17 cellular contexts compared by ENCODE assay signal in genomic region chr7:111788426-111788825, GRCh38.
DNase-seq lines count a peak whose midpoint lies in the region; ATAC-seq and TF ChIP-seq lines count a peak whose summit lies in the region.
"Had no signal": no experiment of that assay in that cellular context is flagged by ENCODE, and none has a peak within 500 bp of the region (broad histone marks: within the 10 kb centered on the region; RNA-seq: fewer than 3 reads in every experiment).

No MANE protein-coding gene starts in this region.

- no peak overlapping the region for H3K4me3 Mint-ChIP-seq in WTC11
- H3K4me3 Mint-ChIP-seq in CD14-positive monocyte: no peak overlapping the region
- H3K4me3 Mint-ChIP-seq in T-helper 2 cell treated with Interferon-gamma antibody and Interleukin-4, amounts not matched to agents 5 μg/mL and 100 μg/mL, for 36 hours: no peak overlapping the region
- H3K4me3 Mint-ChIP-seq: activated CD8-positive, alpha-beta T cell treated with anti-CD3 and anti-CD28 coated beads for 36 hours; activated naive CD8-positive, alpha-beta T cell treated with anti-CD3 and anti-CD28 coated beads for 36 hours; activated T-cell treated with anti-CD3 and anti-CD28 coated beads, Interleukin-2, amount 50 U/mL, for 72 hours; CD8-positive, alpha-beta memory T cell had no signal

- H3K36me3 Mint-ChIP-seq in WTC11 (peaks cover 12% of the 10 kb centered on the region), CD14-positive monocyte (no peaks in the 10 kb centered on the region)
- no peaks in the 10 kb centered on the region for H3K36me3 Mint-ChIP-seq in T-helper 2 cell treated with Interferon-gamma antibody and Interleukin-4, amounts not matched to agents 5 μg/mL and 100 μg/mL, for 36 hours (ENCODE audit: low read depth)
- H3K36me3 Mint-ChIP-seq: activated naive CD8-positive, alpha-beta T cell treated with anti-CD3 and anti-CD28 coated beads for 36 hours; CD8-positive, alpha-beta memory T cell had no signal

- peaks cover 32% of the 10 kb centered on the region for H3K4me1 Mint-ChIP-seq in WTC11
- H3K4me1 Mint-ChIP-seq in CD14-positive monocyte: no peaks in the 10 kb centered on the region
- no peaks in the 10 kb centered on the region for H3K4me1 Mint-ChIP-seq in T-helper 2 cell treated with Interferon-gamma antibody and Interleukin-4, amounts not matched to agents 5 μg/mL and 100 μg/mL, for 36 hours (ENCODE audit: low read depth)
- H3K4me1 Mint-ChIP-seq: activated naive CD8-positive, alpha-beta T cell treated with anti-CD3 and anti-CD28 coated beads for 36 hours; CD8-positive, alpha-beta memory T cell had no signal

- H3K27me3 Mint-ChIP-seq in WTC11 (ENCODE audit: low read depth): no peaks in the 10 kb centered on the region
- H3K27me3 Mint-ChIP-seq in CD14-positive monocyte (ENCODE audit: low read depth in 3 of 3): peaks cover 0 to 2% (median 1%) of the 10 kb centered on the region in 3 donors
- H3K27me3 Mint-ChIP-seq in T-helper 2 cell treated with Interferon-gamma antibody and Interleukin-4, amounts not matched to agents 5 μg/mL and 100 μg/mL, for 36 hours (ENCODE audit: low read depth): peaks cover 4% of the 10 kb centered on the region
- H3K27me3 Mint-ChIP-seq: activated CD8-positive, alpha-beta T cell treated with anti-CD3 and anti-CD28 coated beads for 36 hours had no signal

- TF ChIP-seq CTCF in cardiac muscle cell (IDR thresholded peaks at IDR 0.05; ENCODE audit: low read depth, low read length) (no peak), WTC11 (IDR thresholded peaks at IDR 0.05) (no peak), fibroblast of villous mesenchyme (IDR thresholded peaks at IDR 0.05; ENCODE audit: insufficient read depth, low read depth, low read length) (no peak), CD14-positive monocyte (IDR thresholded peaks at IDR 0.05) (no peak)

- CTCF ChIA-PET in WTC11 (lab: Charles Lee): interaction anchor here (1.1 kb wide), 2 partner anchors 25 to 67 kb away, joined by 3 to 4 read pairs; no protein-coding TSS in a partner anchor

- H3K4me3 ChIP-seq in cardiac muscle cell: no peak overlapping the region
- no peak overlapping the region for H3K4me3 ChIP-seq in fibroblast of villous mesenchyme (ENCODE audit: low read depth, low read length)
- H3K4me3 ChIP-seq in aorta (ENCODE audit: low read length in 2 of 2): no peak overlapping the region

- H3K4me1 ChIP-seq in cardiac muscle cell (ENCODE audit: low read depth): peaks cover 10% of the 10 kb centered on the region
- H3K4me1 ChIP-seq in aorta (ENCODE audit: control insufficient read depth in 1 of 2, insufficient read depth in 2 of 2, low read length in 2 of 2): peaks cover 2 to 6% of the 10 kb centered on the region in 2 donors

- peaks cover 8% of the 10 kb centered on the region for H3K9me3 Mint-ChIP-seq in WTC11
- H3K9me3 Mint-ChIP-seq in CD14-positive monocyte: peaks cover 5 to 17% (median 10%) of the 10 kb centered on the region in 7 donors
- H3K9me3 Mint-ChIP-seq in T-helper 2 cell treated with Interferon-gamma antibody and Interleukin-4, amounts not matched to agents 5 μg/mL and 100 μg/mL, for 36 hours: peaks cover 9% of the 10 kb centered on the region

- POLR2A ChIA-PET in WTC11 (lab: Charles Lee): no interaction called here

- DNase-seq in cardiac muscle cell (ENCODE audit: low read depth in 1 of 2, low spot score in 1 of 2) (peak; percentile 35 to 37), Right ventricle myocardium superior (no peak), WTC11 (ENCODE audit: low spot score) (no peak), fibroblast of villous mesenchyme (ENCODE audit: low read depth) (peak; percentile 21), aorta (no peak), CD14-positive monocyte (ENCODE audit: low spot score) (no peak), GOT3 (lab: John Stamatoyannopoulos, UW) (no peak)
- DNase-seq in T-helper 2 cell treated with Interferon-gamma antibody and Interleukin-4, amounts not matched to agents 5 μg/mL and 100 μg/mL, for 36 hours (ENCODE audit: low spot score): no peak
- DNase-seq: activated CD8-positive, alpha-beta T cell treated with anti-CD3 and anti-CD28 coated beads for 36 hours; activated naive CD8-positive, alpha-beta T cell treated with anti-CD3 and anti-CD28 coated beads for 36 hours; activated T-cell treated with anti-CD3 and anti-CD28 coated beads, Interleukin-2, amount 50 U/mL, for 72 hours; CD8-positive, alpha-beta memory T cell; NCI-H187; NCI-H774; right cardiac atrium; stimulated activated CD4-positive, alpha-beta T cell treated with anti-CD3 and anti-CD28 coated beads, Interleukin-2, amount 100 ng/mL, for 24 hours had no signal

- intact Hi-C loops in Right ventricle myocardium superior (cut with DNase I) (no loop called here), aorta (cut with DNase I) (no loop called here), CD14-positive monocyte (cut with micrococcal nuclease) (no loop called here)

- H3K27ac ChIP-seq in cardiac muscle cell (no peak overlapping the region), aorta (ENCODE audit: low read depth in 1 of 2, low read length in 2 of 2) (peak overlapping the region; percentile 14 to 78)
- H3K27ac ChIP-seq: neutrophil had no signal

- H3K36me3 ChIP-seq in cardiac muscle cell: no peaks in the 10 kb centered on the region
- H3K36me3 ChIP-seq in aorta (ENCODE audit: control insufficient read depth in 1 of 2, insufficient read depth in 2 of 2, low read length in 1 of 2): no peaks in the 10 kb centered on the region
- H3K36me3 ChIP-seq: neutrophil had no signal

- H3K9me3 ChIP-seq in cardiac muscle cell (ENCODE audit: low read depth) (no peaks in the 10 kb centered on the region), aorta (ENCODE audit: control insufficient read depth, low read length) (no peaks in the 10 kb centered on the region)
- H3K9me3 ChIP-seq: neutrophil had no signal

- H3K27ac Mint-ChIP-seq in WTC11 (0 out of 2 replicates have a peak overlapping the region, but pooled peaks have one; percentile 52), CD14-positive monocyte (no peak overlapping the region)
- H3K27ac Mint-ChIP-seq in T-helper 2 cell treated with Interferon-gamma antibody and Interleukin-4, amounts not matched to agents 5 μg/mL and 100 μg/mL, for 36 hours: no peak overlapping the region
- H3K27ac Mint-ChIP-seq: activated CD8-positive, alpha-beta T cell treated with anti-CD3 and anti-CD28 coated beads for 36 hours; activated naive CD8-positive, alpha-beta T cell treated with anti-CD3 and anti-CD28 coated beads for 36 hours; activated T-cell treated with anti-CD3 and anti-CD28 coated beads, Interleukin-2, amount 50 U/mL, for 72 hours; CD8-positive, alpha-beta memory T cell had no signal

- WGBS in aorta, 2 donors: 10 to 15% methylated on average over 6 of the region's 6 CpGs

- ATAC-seq in Right ventricle myocardium superior (ENCODE audit: poor library complexity): no peak
- ATAC-seq in WTC11: peak; percentile 31; the same call in 1 of the 2 replicates
- ATAC-seq in aorta (ENCODE audit: low FRiP score): no peak
- ATAC-seq: activated CD8-positive, alpha-beta T cell treated with anti-CD3 and anti-CD28 coated beads for 36 hours; activated T-cell treated with anti-CD3 and anti-CD28 coated beads, Interleukin-2, amount 50 U/mL, for 72 hours had no signal

- H3K27me3 ChIP-seq in cardiac muscle cell (peaks cover 14% of the 10 kb centered on the region), aorta (ENCODE audit: control insufficient read depth in 1 of 2, insufficient read depth in 2 of 2, low read length in 1 of 2) (no peaks in the 10 kb centered on the region)
- H3K27me3 ChIP-seq: neutrophil had no signal

TF ChIP-seq in WTC11, 78 proteins besides CTCF, POLR2A, EP300 and RAD21 (continues in another document):
- TF ChIP-seq ZNF317 (CRISPR knock-in tag; IDR thresholded peaks at IDR 0.05; ENCODE audit: borderline replicate concordance, low read depth): no peak
- no peak for TF ChIP-seq ARID4B (CRISPR knock-in tag; IDR thresholded peaks at IDR 0.05; ENCODE audit: borderline replicate concordance)
- no peak for TF ChIP-seq SMAD3 (CRISPR knock-in tag; IDR thresholded peaks at IDR 0.05; ENCODE audit: borderline replicate concordance)
- no peak for TF ChIP-seq E2F1 (CRISPR knock-in tag; IDR thresholded peaks at IDR 0.05)

Comparison
In these comparisons a context has a peak if more than half of its experiments do, and no peak if none do; other contexts are left out.
1. DNase-seq: peak in cardiac muscle cell (2 of 2) and fibroblast of villous mesenchyme (single experiment); none in Right ventricle myocardium superior (single experiment), WTC11 (single experiment), aorta (0 of 2), CD14-positive monocyte (single experiment), GOT3 (single experiment) and T-helper 2 cell treated with Interferon-gamma antibody and Interleukin-4, amounts not matched to agents 5 μg/mL and 100 μg/mL, for 36 hours (single experiment).